Comparison of ENCODE assay signal across 1 cellular context in the genomic region with DNA sequence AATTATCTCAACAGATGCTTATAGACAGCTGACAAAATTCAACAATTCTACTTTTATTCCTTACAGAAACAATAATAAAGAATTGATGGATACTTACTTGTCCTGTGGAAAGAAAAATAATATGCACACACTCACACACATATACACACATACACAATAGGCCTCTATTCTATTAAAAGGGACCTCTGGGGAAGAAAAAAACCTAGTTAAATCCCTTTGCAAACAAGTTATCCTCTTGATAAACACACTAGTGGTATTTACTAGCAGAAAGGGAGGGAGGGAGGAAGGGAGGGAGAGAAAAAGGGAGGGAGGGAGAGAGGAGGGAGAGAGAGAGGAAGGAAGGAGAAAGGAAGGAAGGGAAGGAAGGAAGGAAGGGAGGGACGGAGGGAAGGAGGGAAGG.
TF ChIP-seq lines count a peak whose summit lies in the region.

No MANE protein-coding gene starts in this region.

TF ChIP-seq in H1, 55 proteins besides CTCF, POLR2A, EP300 and RAD21 (continued from another document):
- TF ChIP-seq ATF2 (IDR thresholded peaks at IDR 0.05; ENCODE audit: low read length) (no peak), RFX5 (IDR thresholded peaks at IDR 0.05; ENCODE audit: borderline replicate concordance, low read depth, low read length) (no peak)
TF ChIP-seq in H1: peak in this region for 0.
